Comparison of ENCODE assay signal across 13 cellular contexts in genomic region chr2:127768775-127769479, GRCh38. TPM values are rescaled to one million over a fixed set of nuclear protein-coding genes. Genes with fewer than 3 reads are reported as not detected.
DNase-seq lines count a peak whose midpoint lies in the region; ATAC-seq and TF ChIP-seq lines count a peak whose summit lies in the region.
"Had no signal": no experiment of that assay in that cellular context is flagged by ENCODE, and none has a peak within 500 bp of the region (broad histone marks: within the 10 kb centered on the region; RNA-seq: fewer than 3 reads in every experiment).

No MANE protein-coding gene starts in this region.

- H3K9me3 Mint-ChIP-seq in activated CD4-positive, alpha-beta T cell treated with anti-CD3 and anti-CD28 coated beads, Interleukin-2, amount 10 ng/mL, durations not matched to agents 24 days and 14 days: no peaks in the 10 kb centered on the region
- H3K9me3 Mint-ChIP-seq in stimulated activated effector memory CD8-positive, alpha-beta T cell treated with anti-CD3 and anti-CD28 coated beads, Interleukin-12 subunit alpha, Interleukin-12 subunit beta, amount 100 ng/mL, for 72 hours: no peaks in the 10 kb centered on the region
- H3K9me3 Mint-ChIP-seq: immature natural killer cell had no signal

- intact Hi-C loops in activated CD4-positive, alpha-beta T cell treated with anti-CD3 and anti-CD28 coated beads, Interleukin-2, amount 10 ng/mL, durations not matched to agents 24 days and 14 days (cut with micrococcal nuclease): no loop called here

- H3K4me3 ChIP-seq in RWPE2 (ENCODE audit: severe bottlenecking): no peak overlapping the region
- no peak overlapping the region for H3K4me3 ChIP-seq in fibroblast of mammary gland (ENCODE audit: control insufficient read depth, low read depth, low read length)
- H3K4me3 ChIP-seq in Karpas-422 (ENCODE audit: low read length): no peak overlapping the region
- H3K4me3 ChIP-seq: mucosa of descending colon had no signal

- H3K27ac ChIP-seq in RWPE2 (ENCODE audit: poor library complexity, severe bottlenecking): peak overlapping the region; percentile 86
- H3K27ac ChIP-seq in Karpas-422 (ENCODE audit: low read length): no peak overlapping the region; the same call in 1 of the 2 replicates

- H3K9ac ChIP-seq in Karpas-422 (ENCODE audit: low read length): no peak overlapping the region

- DNase-seq in activated CD4-positive, alpha-beta T cell treated with anti-CD3 and anti-CD28 coated beads, Interleukin-2, amount 10 ng/mL, durations not matched to agents 24 days and 14 days: peak; percentile 48
- DNase-seq in activated CD4-positive, alpha-beta T cell treated with anti-CD3 and anti-CD28 coated beads for 4 hours: no peak
- DNase-seq in RWPE2 (ENCODE audit: low spot score) (no peak), fibroblast of mammary gland (ENCODE audit: low read depth) (peak; percentile 8), Karpas-422 (no peak)
- no peak for DNase-seq in stimulated activated effector memory CD8-positive, alpha-beta T cell treated with anti-CD3 and anti-CD28 coated beads, Interleukin-12 subunit alpha, Interleukin-12 subunit beta, amount 100 ng/mL, for 72 hours (ENCODE audit: low spot score in 2 of 2)
- DNase-seq in stimulated activated CD4-positive, alpha-beta T cell treated with anti-CD3 and anti-CD28 coated beads, Interleukin-15, amount 100 ng/mL, for 24 hours: no peak
- DNase-seq: 8988T; activated naive CD4-positive, alpha-beta T cell; immature natural killer cell; mucosa of descending colon; NCI-H510A had no signal

- peaks cover 28% of the 10 kb centered on the region for H3K4me1 ChIP-seq in RWPE2 (ENCODE audit: insufficient read depth, poor library complexity, severe bottlenecking)
- peaks cover 36% of the 10 kb centered on the region for H3K4me1 ChIP-seq in Karpas-422 (ENCODE audit: low read length)

- H4K20me1 ChIP-seq in Karpas-422 (ENCODE audit: insufficient read depth, low read depth, low read length): peaks cover 21% of the 10 kb centered on the region

- TF ChIP-seq CTCF in RWPE2 (IDR thresholded peaks at IDR 0.05; ENCODE audit: poor library complexity, severe bottlenecking) (no peak), fibroblast of mammary gland (conservative IDR thresholded peaks at IDR 0.05; ENCODE audit: control insufficient read depth, insufficient read depth, low read depth, low read length) (no peak)

- H3K27me3 ChIP-seq in RWPE2 (ENCODE audit: insufficient read depth, poor library complexity, severe bottlenecking): no peaks in the 10 kb centered on the region
- H3K27me3 ChIP-seq in Karpas-422 (ENCODE audit: low read length): no peaks in the 10 kb centered on the region

- H3K4me2 ChIP-seq in Karpas-422 (ENCODE audit: low read depth, low read length, poor library complexity, severe bottlenecking): no peak overlapping the region

- H3K27ac Mint-ChIP-seq in activated CD4-positive, alpha-beta T cell treated with anti-CD3 and anti-CD28 coated beads, Interleukin-2, amount 10 ng/mL, durations not matched to agents 24 days and 14 days: peak overlapping the region; percentile 52
- peak overlapping the region; percentile 11 for H3K27ac Mint-ChIP-seq in stimulated activated effector memory CD8-positive, alpha-beta T cell treated with anti-CD3 and anti-CD28 coated beads, Interleukin-12 subunit alpha, Interleukin-12 subunit beta, amount 100 ng/mL, for 72 hours

- peaks cover 40% of the 10 kb centered on the region for H3K36me3 Mint-ChIP-seq in activated CD4-positive, alpha-beta T cell treated with anti-CD3 and anti-CD28 coated beads, Interleukin-2, amount 10 ng/mL, durations not matched to agents 24 days and 14 days (ENCODE audit: low read depth)
- H3K36me3 Mint-ChIP-seq in stimulated activated effector memory CD8-positive, alpha-beta T cell treated with anti-CD3 and anti-CD28 coated beads, Interleukin-12 subunit alpha, Interleukin-12 subunit beta, amount 100 ng/mL, for 72 hours: peaks cover 79% of the 10 kb centered on the region

- peaks cover 17% of the 10 kb centered on the region for H3K4me1 Mint-ChIP-seq in activated CD4-positive, alpha-beta T cell treated with anti-CD3 and anti-CD28 coated beads, Interleukin-2, amount 10 ng/mL, durations not matched to agents 24 days and 14 days
- H3K4me1 Mint-ChIP-seq in stimulated activated effector memory CD8-positive, alpha-beta T cell treated with anti-CD3 and anti-CD28 coated beads, Interleukin-12 subunit alpha, Interleukin-12 subunit beta, amount 100 ng/mL, for 72 hours: peaks cover 8% of the 10 kb centered on the region

- no peak for ATAC-seq in RWPE2 (ENCODE audit: low read depth)
- ATAC-seq in stimulated activated effector memory CD8-positive, alpha-beta T cell treated with anti-CD3 and anti-CD28 coated beads, Interleukin-12 subunit alpha, Interleukin-12 subunit beta, amount 100 ng/mL, for 72 hours: no peak
- no peak for ATAC-seq in GM18873 (IDR thresholded peaks at IDR 0.05; ENCODE audit: low FRiP score, unreplicated experiment)
- ATAC-seq: mucosa of descending colon had no signal

- no peaks in the 10 kb centered on the region for H3K9me2 ChIP-seq in Karpas-422 (replicated peaks; ENCODE audit: insufficient read depth, low read length)

- H3K9me3 ChIP-seq in RWPE2 (ENCODE audit: severe bottlenecking) (no peaks in the 10 kb centered on the region), Karpas-422 (ENCODE audit: low read length) (no peaks in the 10 kb centered on the region)
- H3K9me3 ChIP-seq: mucosa of descending colon had no signal

- H2AFZ ChIP-seq in Karpas-422 (ENCODE audit: low read length): no peak overlapping the region

- peaks cover 68% of the 10 kb centered on the region for H3K79me2 ChIP-seq in Karpas-422 (ENCODE audit: low read length)

- H3K4me3 Mint-ChIP-seq in activated CD4-positive, alpha-beta T cell treated with anti-CD3 and anti-CD28 coated beads, Interleukin-2, amount 10 ng/mL, durations not matched to agents 24 days and 14 days: no peak overlapping the region
- H3K4me3 Mint-ChIP-seq in stimulated activated effector memory CD8-positive, alpha-beta T cell treated with anti-CD3 and anti-CD28 coated beads, Interleukin-12 subunit alpha, Interleukin-12 subunit beta, amount 100 ng/mL, for 72 hours: no peak overlapping the region
- H3K4me3 Mint-ChIP-seq: immature natural killer cell had no signal

- H3K36me3 ChIP-seq in RWPE2 (ENCODE audit: low read depth) (peaks cover 74% of the 10 kb centered on the region), Karpas-422 (ENCODE audit: insufficient read depth, low read length) (peaks cover 53% of the 10 kb centered on the region)

- H3K27me3 Mint-ChIP-seq in activated CD4-positive, alpha-beta T cell treated with anti-CD3 and anti-CD28 coated beads, Interleukin-2, amount 10 ng/mL, durations not matched to agents 24 days and 14 days: no peaks in the 10 kb centered on the region

RNA-seq across cellular contexts. Expression of gene WDR33, which starts 42.0 kb away (rescaled TPM):
- 76.7 and 79.5 TPM in 2 replicates for total RNA-seq in activated CD4-positive, alpha-beta T cell treated with anti-CD3 and anti-CD28 coated beads, Interleukin-2, amount 10 ng/mL, durations not matched to agents 24 days and 14 days
- 33.6 and 65.0 TPM in 2 replicates for total RNA-seq in Karpas-422 (2014; rRNA removed; shearing (Covaris generic); ENCODE audit: low replicate concordance)

Comparison
In these comparisons a context has a peak if more than half of its experiments do, and no peak if none do; other contexts are left out.
1. DNase-seq: peak in activated CD4-positive, alpha-beta T cell treated with anti-CD3 and anti-CD28 coated beads, Interleukin-2, amount 10 ng/mL, durations not matched to agents 24 days and 14 days (single experiment) and fibroblast of mammary gland (single experiment); none in activated CD4-positive, alpha-beta T cell treated with anti-CD3 and anti-CD28 coated beads for 4 hours (0 of 2), RWPE2 (single experiment), stimulated activated effector memory CD8-positive, alpha-beta T cell treated with anti-CD3 and anti-CD28 coated beads, Interleukin-12 subunit alpha, Interleukin-12 subunit beta, amount 100 ng/mL, for 72 hours (0 of 2), Karpas-422 (single experiment) and stimulated activated CD4-positive, alpha-beta T cell treated with anti-CD3 and anti-CD28 coated beads, Interleukin-15, amount 100 ng/mL, for 24 hours (single experiment).